Comparison of ENCODE assay signal across 8 cellular contexts in genomic region chr2:10080536-10081304, GRCh38. TPM values are rescaled to one million over a fixed set of nuclear protein-coding genes. Genes with fewer than 3 reads are reported as not detected.
DNase-seq lines count a peak whose midpoint lies in the region; ATAC-seq and TF ChIP-seq lines count a peak whose summit lies in the region.

No MANE protein-coding gene starts in this region.

- WGBS in aorta, 2 donors: 6 to 7% methylated on average over 38 to 45 of the region's 45 CpGs

- peaks cover 6 to 25% of the 10 kb centered on the region in 2 donors for H3K4me1 ChIP-seq in left lung
- no peaks in the 10 kb centered on the region for H3K4me1 ChIP-seq in aorta (ENCODE audit: control insufficient read depth in 1 of 2, insufficient read depth in 2 of 2, low read length in 2 of 2)
- H3K4me1 ChIP-seq in BE2C: no peaks in the 10 kb centered on the region; the same call in 1 of the 2 replicates

- peak overlapping the region; percentile 0 to 24 for H3K4me3 ChIP-seq in left lung
- peak overlapping the region; percentile 76 to 96 for H3K4me3 ChIP-seq in aorta (ENCODE audit: low read length in 2 of 2)
- no peak overlapping the region for H3K4me3 ChIP-seq in BE2C (ENCODE audit: low read depth, low read length)

- no peak for TF ChIP-seq CTCF in left lung (IDR thresholded peaks at IDR 0.05)
- no peak for TF ChIP-seq CTCF in BE2C (IDR thresholded peaks at IDR 0.05; ENCODE audit: low read depth, low read length)

- intact Hi-C loops in left lung (cut with DNase I): no loop called here
- intact Hi-C loops in aorta (cut with DNase I): loop anchor here in 1 of 2 donors (5.0 kb wide), 1 partner anchor 42 kb away; the partner anchor contains the start of gene RRM2

- DNase-seq in activated gamma-delta T cell treated with Interleukin-2 at 50 U/mL for 16 hours: peak; percentile 14
- peak in 1 of 2 donors; percentile 0 for DNase-seq in left lung
- DNase-seq in aorta: no peak
- no peak for DNase-seq in NOMO-1 treated with dmso at 0.1 percent for 144 hours (lab: John Stamatoyannopoulos, UW; ENCODE audit: unreplicated experiment)
- DNase-seq in BE2C: no peak
- no peak for DNase-seq in effector CD8-positive, alpha-beta T cell (lab: John Stamatoyannopoulos, UW)

- H3K27ac ChIP-seq in left lung (no peak overlapping the region), aorta (ENCODE audit: low read depth in 1 of 2, low read length in 2 of 2) (peak overlapping the region; percentile 67 to 69)

- H3K36me3 ChIP-seq in left lung: no peaks in the 10 kb centered on the region
- no peaks in the 10 kb centered on the region for H3K36me3 ChIP-seq in aorta (ENCODE audit: control insufficient read depth in 1 of 2, insufficient read depth in 2 of 2, low read length in 1 of 2)
- no peaks in the 10 kb centered on the region for H3K36me3 ChIP-seq in BE2C

- ATAC-seq in GM18867 (IDR thresholded peaks at IDR 0.05; ENCODE audit: unreplicated experiment): peak; percentile 11
- peak; percentile 9 for ATAC-seq in HG02973 (IDR thresholded peaks at IDR 0.05; ENCODE audit: unreplicated experiment)
- no peak for ATAC-seq in left lung
- ATAC-seq in aorta (ENCODE audit: low FRiP score): no peak

- no peaks in the 10 kb centered on the region for H3K9me3 ChIP-seq in left lung
- no peaks in the 10 kb centered on the region for H3K9me3 ChIP-seq in aorta (ENCODE audit: control insufficient read depth, low read length)
- H3K9me3 ChIP-seq in BE2C: no peaks in the 10 kb centered on the region; the same call in 1 of the 2 replicates

- H3K27me3 ChIP-seq in left lung (peaks cover 35 to 88% of the 10 kb centered on the region in 2 donors), aorta (ENCODE audit: control insufficient read depth in 1 of 2, insufficient read depth in 2 of 2, low read length in 1 of 2) (no peaks in the 10 kb centered on the region), BE2C (peaks cover 98% of the 10 kb centered on the region)

RNA-seq across cellular contexts. Expression of gene CYS1, which starts 0.5 kb away (rescaled TPM):
- total RNA-seq in left lung (under 1 TPM; 0.60 to 0.93 TPM), aorta (10 to 100 TPM; 11.4 to 13.9 TPM)
- polyA plus RNA-seq in aorta: 10 to 100 TPM; 14.7 to 16.4 TPM
- polyA plus RNA-seq in BE2C (2012; ENCODE audit: insufficient read depth, insufficient read length, low read depth): not detected

RNA-seq across cellular contexts. Expression of gene KLF11, which starts 37.4 kb away (rescaled TPM):
- total RNA-seq in left lung: 10 to 100 TPM; 15.7 to 23.0 TPM
- 10 to 100 TPM; 30.7 to 33.6 TPM for total RNA-seq in aorta
- 10 to 100 TPM in 1 of 2 donors, 1 to 10 TPM in 1; 7.8 to 10.2 TPM for polyA plus RNA-seq in aorta
- polyA plus RNA-seq in BE2C (2012; ENCODE audit: insufficient read depth, insufficient read length, low read depth): 1.7 TPM

RNA-seq across cellular contexts. Expression of gene RRM2, which starts 41.8 kb away (rescaled TPM):
- total RNA-seq in left lung: 10 to 100 TPM; 24.9 to 43.8 TPM
- 1 to 10 TPM; 1.8 to 4.3 TPM for total RNA-seq in aorta
- 1 to 10 TPM in 1 of 2 donors, under 1 TPM in 1; 0.23 to 4.6 TPM for polyA plus RNA-seq in aorta
- 13.0 TPM for polyA plus RNA-seq in BE2C (2012; ENCODE audit: insufficient read depth, insufficient read length, low read depth)

Comparison
In these comparisons a context has a peak if more than half of its experiments do, and no peak if none do; other contexts are left out.
1. ATAC-seq: peak in GM18867 (single experiment) and HG02973 (single experiment); none in left lung (single experiment) and aorta (single experiment).
2. H3K27ac ChIP-seq: peak in aorta (2 of 2); none in left lung (0 of 2).
3. RNA of gene CYS1, which starts 0.5 kb away (total RNA-seq): 11.4 to 13.9 TPM in aorta; 0.60 to 0.93 TPM in left lung; every median in the first group is over 4 times any median in the second.
4. RNA of gene RRM2, which starts 41.8 kb away (total RNA-seq): 24.9 to 43.8 TPM in left lung; 1.8 to 4.3 TPM in aorta; every median in the first group is over 4 times any median in the second.